Comparison of ENCODE assay signal across 31 cellular contexts in genomic region chr18:49915352-49915751, GRCh38.
"Had no signal": no experiment of that assay in that cellular context is flagged by ENCODE, and none has a peak within 500 bp of the region (broad histone marks: within the 10 kb centered on the region; RNA-seq: fewer than 3 reads in every experiment).

No MANE protein-coding gene starts in this region.

- H3K27ac ChIP-seq: adrenal gland, body of pancreas, SJSA1 had no signal

- H3K4me3 ChIP-seq: adrenal gland, body of pancreas, MG63, SJSA1 had no signal

- H3K27ac Mint-ChIP-seq: activated CD4-positive, alpha-beta T cell treated with anti-CD3 and anti-CD28 coated beads for 36 hours; activated CD4-positive, alpha-beta T cell treated with anti-CD3 and anti-CD28 coated beads, Interleukin-2, amount 10 ng/mL, durations not matched to agents 7 days and 5 days; activated CD8-positive, alpha-beta T cell treated with anti-CD3 and anti-CD28 coated beads, Interleukin-2, amount 10 ng/mL, durations not matched to agents 7 days and 5 days; activated naive CD4-positive, alpha-beta T cell treated with anti-CD3 and anti-CD28 coated beads for 36 hours; activated naive CD4-positive, alpha-beta T cell treated with anti-CD3 and anti-CD28 coated beads, Interleukin-2, amount 50 U/mL, for 72 hours; activated T-cell treated with anti-CD3 and anti-CD28 coated beads, Interleukin-2, amount 50 U/mL, for 24 hours; activated T-helper 2 cell treated with anti-CD3 and anti-CD28 coated beads, Interferon-gamma antibody, Interleukin-2, Interleukin-4, amounts not matched to agents 10 μg/mL and 5 μg/mL and 100 μg/mL, durations not matched to agents 14 hours and 24 hours and 36 hours; T-helper 1 cell treated with Interleukin-12 subunit alpha and Interleukin-12 subunit beta and Interleukin-4 antibody, amounts not matched to agents 30 μg/mL and 1 μg/mL, for 36 hours; T-helper 2 cell treated with Interferon-gamma antibody and Interleukin-4, amounts not matched to agents 5 μg/mL and 100 μg/mL, for 36 hours had no signal

- H3K27me3 ChIP-seq: body of pancreas, MG63, SJSA1 had no signal

- ATAC-seq: activated CD4-positive, alpha-beta T cell treated with anti-CD3 and anti-CD28 coated beads for 36 hours; activated CD4-positive, CD25-positive, alpha-beta regulatory T cell treated with anti-CD3 and anti-CD28 coated beads, Interleukin-2, amount 50 U/mL, for 24 hours; activated CD8-positive, alpha-beta T cell treated with anti-CD3 and anti-CD28 coated beads, Interleukin-2, amount 10 ng/mL, durations not matched to agents 7 days and 5 days; activated naive CD4-positive, alpha-beta T cell treated with anti-CD3 and anti-CD28 coated beads, Interleukin-2, amount 50 U/mL, for 72 hours; body of pancreas; Panc1 had no signal

- H3K36me3 ChIP-seq: adrenal gland, MG63, SJSA1 had no signal

- H3K4me1 ChIP-seq: adrenal gland had no signal

- H3K9me3 Mint-ChIP-seq: activated T-cell treated with anti-CD3 and anti-CD28 coated beads, Interleukin-2, amount 50 U/mL, for 24 hours had no signal

- H3K36me3 Mint-ChIP-seq: activated naive CD4-positive, alpha-beta T cell treated with anti-CD3 and anti-CD28 coated beads, Interleukin-2, amount 50 U/mL, for 72 hours had no signal

- H3K4me1 Mint-ChIP-seq: activated CD4-positive, alpha-beta T cell treated with anti-CD3 and anti-CD28 coated beads for 36 hours; activated CD4-positive, alpha-beta T cell treated with anti-CD3 and anti-CD28 coated beads, Interleukin-2, amount 10 ng/mL, durations not matched to agents 7 days and 5 days had no signal

- DNase-seq: activated CD4-positive, alpha-beta T cell treated with anti-CD3 and anti-CD28 coated beads for 36 hours; activated CD4-positive, alpha-beta T cell treated with anti-CD3 and anti-CD28 coated beads, Interleukin-2, amount 10 ng/mL, durations not matched to agents 7 days and 5 days; activated CD4-positive, alpha-beta T cell treated with anti-CD3 and anti-CD28 coated beads, Interleukin-2, amount 50 U/mL, for 48 hours; activated CD8-positive, alpha-beta T cell treated with anti-CD3 and anti-CD28 coated beads, Interleukin-2, amount 10 ng/mL, durations not matched to agents 7 days and 5 days; activated gamma-delta T cell; activated naive CD4-positive, alpha-beta T cell treated with anti-CD3 and anti-CD28 coated beads for 36 hours; activated T-cell treated with anti-CD3 and anti-CD28 coated beads, Interleukin-2, amount 50 U/mL, for 24 hours; adrenal gland; body of pancreas; caudate nucleus; Kasumi-1; KG1; MG63; NCI-H1048; NCI-H1105 treated with DMSO at 0.1 percent for 48 hours; NCI-H1436; NCI-H1694; NCI-H1930; NCI-H2081 treated with DMSO at 0.1 percent for 48 hours; NCI-H226; NCI-H446 treated with DMSO at 0.1 percent for 48 hours; NCI-H524; NCI-H69; SHP77 had no signal

- H3K9me3 ChIP-seq: adrenal gland, body of pancreas, MG63, SJSA1 had no signal

- H3K4me3 Mint-ChIP-seq: activated CD4-positive, alpha-beta T cell treated with anti-CD3 and anti-CD28 coated beads for 36 hours; activated CD4-positive, alpha-beta T cell treated with anti-CD3 and anti-CD28 coated beads, Interleukin-2, amount 10 ng/mL, durations not matched to agents 7 days and 5 days; activated CD8-positive, alpha-beta T cell treated with anti-CD3 and anti-CD28 coated beads, Interleukin-2, amount 10 ng/mL, durations not matched to agents 7 days and 5 days; activated naive CD4-positive, alpha-beta T cell treated with anti-CD3 and anti-CD28 coated beads for 36 hours; activated T-cell treated with anti-CD3 and anti-CD28 coated beads, Interleukin-2, amount 50 U/mL, for 24 hours; T-helper 1 cell treated with Interleukin-12 subunit alpha and Interleukin-12 subunit beta and Interleukin-4 antibody, amounts not matched to agents 30 μg/mL and 1 μg/mL, for 36 hours; T-helper 2 cell treated with Interferon-gamma antibody and Interleukin-4, amounts not matched to agents 5 μg/mL and 100 μg/mL, for 36 hours had no signal
